Comparison of ENCODE assay signal across 18 cellular contexts in genomic region chrX:68261060-68261672, GRCh38.
DNase-seq lines count a peak whose midpoint lies in the region; ATAC-seq and TF ChIP-seq lines count a peak whose summit lies in the region.
"Had no signal": no experiment of that assay in that cellular context is flagged by ENCODE, and none has a peak within 500 bp of the region (broad histone marks: within the 10 kb centered on the region; RNA-seq: fewer than 3 reads in every experiment).

No MANE protein-coding gene starts in this region.

- no peaks in the 10 kb centered on the region for H3K36me3 Mint-ChIP-seq in naive thymus-derived CD4-positive, alpha-beta T cell

- H2AFZ ChIP-seq in PC-3 (ENCODE audit: low read length): no peak overlapping the region

- H3K4me2 ChIP-seq in PC-3 (ENCODE audit: low read length): no peak overlapping the region

- no peak for TF ChIP-seq CTCF in PC-3 (conservative IDR thresholded peaks at IDR 0.05; ENCODE audit: low read depth, low read length)
- no peak for TF ChIP-seq CTCF in brain microvascular endothelial cell (IDR thresholded peaks at IDR 0.05; ENCODE audit: low read depth, low read length, missing control alignments)

- no peaks in the 10 kb centered on the region for H3K36me3 ChIP-seq in PC-3 (ENCODE audit: low read depth, low read length)
- no peaks in the 10 kb centered on the region for H3K36me3 ChIP-seq in naive thymus-derived CD4-positive, alpha-beta T cell (ENCODE audit: control insufficient read depth in 2 of 3, insufficient read depth in 3 of 3, low read length in 3 of 3)
- no peaks in the 10 kb centered on the region for H3K36me3 ChIP-seq in brain microvascular endothelial cell (replicated peaks)
- H3K36me3 ChIP-seq: prostate gland, upper lobe of right lung had no signal

- no peaks in the 10 kb centered on the region for H3F3A ChIP-seq in PC-3 (ENCODE audit: low read length, unreplicated experiment)

- no peaks in the 10 kb centered on the region for H3K79me2 ChIP-seq in PC-3 (ENCODE audit: low read length)

- CTCF ChIA-PET in PC-3 (lab: Charles Lee): interaction anchor here (0.6 kb wide), 1 partner anchor 50 kb away, joined by 3 read pairs; no protein-coding TSS in a partner anchor
- CTCF ChIA-PET in naive thymus-derived CD4-positive, alpha-beta T cell (lab: Charles Lee): no interaction called here

- H3K9me2 ChIP-seq in PC-3 (replicated peaks; ENCODE audit: low read length): no peaks in the 10 kb centered on the region

- POLR2A ChIA-PET in PC-3 (lab: Charles Lee; ENCODE audit: unreplicated experiment): no interaction called here
- POLR2A ChIA-PET in naive thymus-derived CD4-positive, alpha-beta T cell (lab: Charles Lee): no interaction called here

- no peak overlapping the region for H3K27ac Mint-ChIP-seq in naive thymus-derived CD4-positive, alpha-beta T cell
- H3K27ac Mint-ChIP-seq: B cell had no signal

- H3K27me3 Mint-ChIP-seq in naive thymus-derived CD4-positive, alpha-beta T cell: peaks cover 0 to 17% (median 0%) of the 10 kb centered on the region in 5 donors
- H3K27me3 Mint-ChIP-seq: B cell had no signal

- DNase-seq in EH (ENCODE audit: low read depth) (peak; percentile 44), PC-3 (peak; percentile 42), caudate nucleus (lab: John Stamatoyannopoulos, UW) (peak in 36 of 61 donors; percentile 0 to 56 (median 6)), myocyte (ENCODE audit: low read depth) (peak; percentile 31), brain microvascular endothelial cell (no peak)
- DNase-seq in stimulated activated CD4-positive, alpha-beta T cell treated with anti-CD3 and anti-CD28 coated beads, Interleukin-15, amount 100 ng/mL, for 24 hours: no peak
- DNase-seq in naive thymus-derived CD4-positive, alpha-beta T cell: no peak
- DNase-seq: activated CD4-positive, alpha-beta T cell treated with anti-CD3 and anti-CD28 coated beads for 48 hours; activated T-cell treated with anti-CD3 and anti-CD28 coated beads, Interleukin-2, amount 50 U/mL, for 48 hours; DND-41; foreskin keratinocyte; GOT3; islet precursor cell; stimulated activated CD4-positive, alpha-beta T cell treated with anti-CD3 and anti-CD28 coated beads, Interleukin-1b, Interleukin-23, amount 100 ng/mL, for 48 hours; upper lobe of right lung had no signal

- ATAC-seq in PC-3 (peak; percentile 64), HG03175 (IDR thresholded peaks at IDR 0.05; ENCODE audit: unreplicated experiment) (no peak)
- no peak for ATAC-seq in naive thymus-derived CD4-positive, alpha-beta T cell
- ATAC-seq: foreskin keratinocyte, upper lobe of right lung had no signal

- intact Hi-C loops in PC-3 (cut with micrococcal nuclease): no loop called here
- intact Hi-C loops in naive thymus-derived CD4-positive, alpha-beta T cell (cut with micrococcal nuclease): no loop called here

- H3K9me3 Mint-ChIP-seq in naive thymus-derived CD4-positive, alpha-beta T cell: peaks cover 0 to 3% (median 0%) of the 10 kb centered on the region in 11 donors

- no peak overlapping the region for H3K9ac ChIP-seq in PC-3 (ENCODE audit: low read length)

- peaks cover 14% of the 10 kb centered on the region for H3K4me1 ChIP-seq in PC-3 (ENCODE audit: insufficient read depth, low read length)
- no peaks in the 10 kb centered on the region for H3K4me1 ChIP-seq in naive thymus-derived CD4-positive, alpha-beta T cell (ENCODE audit: control insufficient read depth in 2 of 2, insufficient read depth in 2 of 2, low read length in 2 of 2)
- H3K4me1 ChIP-seq: foreskin keratinocyte, prostate gland, upper lobe of right lung had no signal

- H3K27me3 ChIP-seq in PC-3 (ENCODE audit: low read length) (no peaks in the 10 kb centered on the region), brain microvascular endothelial cell (replicated peaks) (no peaks in the 10 kb centered on the region)
- H3K27me3 ChIP-seq in naive thymus-derived CD4-positive, alpha-beta T cell (ENCODE audit: control insufficient read depth in 2 of 2, insufficient read depth in 2 of 2, low read length in 2 of 2): no peaks in the 10 kb centered on the region
- H3K27me3 ChIP-seq: foreskin keratinocyte, upper lobe of right lung had no signal

- in situ Hi-C loops in brain microvascular endothelial cell (cut with HindIII; ENCODE audit: low pct_ligation_motif_present, low sequenced_read_pairs): no loop called here

- no peaks in the 10 kb centered on the region for H3K9me3 ChIP-seq in PC-3 (ENCODE audit: low read length)
- no peaks in the 10 kb centered on the region for H3K9me3 ChIP-seq in naive thymus-derived CD4-positive, alpha-beta T cell (ENCODE audit: control insufficient read depth in 2 of 3, low read length in 3 of 3)
- H3K9me3 ChIP-seq: prostate gland, upper lobe of right lung had no signal

- H3K4me3 ChIP-seq in PC-3 (ENCODE audit: low read length) (no peak overlapping the region), brain microvascular endothelial cell (ENCODE audit: low read depth, low read length) (no peak overlapping the region)
- no peak overlapping the region for H3K4me3 ChIP-seq in naive thymus-derived CD4-positive, alpha-beta T cell (ENCODE audit: low read length)
- H3K4me3 ChIP-seq: prostate gland, upper lobe of right lung had no signal

- H3K4me1 Mint-ChIP-seq in naive thymus-derived CD4-positive, alpha-beta T cell: no peaks in the 10 kb centered on the region
- H3K4me1 Mint-ChIP-seq: B cell had no signal

- H3K27ac ChIP-seq in PC-3 (ENCODE audit: low read length) (no peak overlapping the region), caudate nucleus (ENCODE audit: low read depth, low read length) (no peak overlapping the region), brain microvascular endothelial cell (no peak overlapping the region)
- no peak overlapping the region for H3K27ac ChIP-seq in naive thymus-derived CD4-positive, alpha-beta T cell (ENCODE audit: low read depth, low read length)
- H3K27ac ChIP-seq: foreskin keratinocyte, prostate gland, upper lobe of right lung had no signal

- no TSS peak for BruUV-seq in PC-3 (replicated peaks; lab: Mats Ljungman, UMichigan)

- H4K20me1 ChIP-seq in PC-3 (ENCODE audit: low read length): no peaks in the 10 kb centered on the region

- no peak overlapping the region for H3K4me3 Mint-ChIP-seq in naive thymus-derived CD4-positive, alpha-beta T cell
- H3K4me3 Mint-ChIP-seq: B cell had no signal

Comparison
In these comparisons a context has a peak if more than half of its experiments do, and no peak if none do; other contexts are left out.
1. DNase-seq: peak in EH (single experiment), PC-3 (single experiment), caudate nucleus (36 of 61) and myocyte (single experiment); none in stimulated activated CD4-positive, alpha-beta T cell treated with anti-CD3 and anti-CD28 coated beads, Interleukin-15, amount 100 ng/mL, for 24 hours (single experiment), naive thymus-derived CD4-positive, alpha-beta T cell (0 of 9) and brain microvascular endothelial cell (single experiment).